Comparison of ENCODE assay signal across 7 cellular contexts in genomic region chr15:47037003-47037402, GRCh38.
"Had no signal": no experiment of that assay in that cellular context is flagged by ENCODE, and none has a peak within 500 bp of the region (broad histone marks: within the 10 kb centered on the region; RNA-seq: fewer than 3 reads in every experiment).

No MANE protein-coding gene starts in this region.

- H3K4me3 ChIP-seq: GM23248, HAP-1 had no signal

- H3K4me1 ChIP-seq: HAP-1 had no signal

- H3K9me3 ChIP-seq: HAP-1 had no signal

- H2AFZ ChIP-seq: GM23248 had no signal

- H3K36me3 ChIP-seq: HAP-1 had no signal

- DNase-seq: GM23248, GOT3, H7, HFFc6, KBM-7 had no signal

- H3K9ac ChIP-seq: GM23248 had no signal

- H3K27ac ChIP-seq: GM23248, HL-60 had no signal
